Comparison of ENCODE assay signal across 9 cellular contexts in genomic region chr20:6828794-6829423, GRCh38.
DNase-seq lines count a peak whose midpoint lies in the region; ATAC-seq, FAIRE-seq and TF ChIP-seq lines count a peak whose summit lies in the region.
"Had no signal": no experiment of that assay in that cellular context is flagged by ENCODE, and none has a peak within 500 bp of the region (broad histone marks: within the 10 kb centered on the region; RNA-seq: fewer than 3 reads in every experiment).

No MANE protein-coding gene starts in this region.

- H3K27ac ChIP-seq in A549 = no peak overlapping the region
- H3K27ac ChIP-seq in RWPE2 (ENCODE audit: poor library complexity, severe bottlenecking) = no peak overlapping the region
- no peak overlapping the region for H3K27ac ChIP-seq in colonic mucosa
- H3K27ac ChIP-seq in left lung = no peak overlapping the region

- 0% methylated on average over 1 of the region's 1 CpG for WGBS in A549 (ENCODE audit: missing lambda C conversion rate)

- H3K9me3 ChIP-seq in A549 (no peaks in the 10 kb centered on the region), RWPE2 (ENCODE audit: severe bottlenecking) (no peaks in the 10 kb centered on the region), colonic mucosa (no peaks in the 10 kb centered on the region), left lung (no peaks in the 10 kb centered on the region)

- peak; percentile 87 to 95 for ATAC-seq in A549
- ATAC-seq in RWPE2 (ENCODE audit: low read depth) = peak; percentile 95
- peak; percentile 99 for ATAC-seq in left lung
- ATAC-seq: naive thymus-derived CD8-positive, alpha-beta T cell had no signal

- TF ChIP-seq CTCF in A549 (IDR thresholded peaks at IDR 0.05) (peak; percentile 63), GM12874 (IDR thresholded peaks at IDR 0.05; ENCODE audit: insufficient read depth, low read depth, low read length) (peak; percentile 61), HFFc6 (IDR thresholded peaks at IDR 0.05) (peak; percentile 80), RWPE2 (IDR thresholded peaks at IDR 0.05; ENCODE audit: poor library complexity, severe bottlenecking) (peak; percentile 93), colonic mucosa (IDR thresholded peaks at IDR 0.05) (peak; percentile 56), left lung (IDR thresholded peaks at IDR 0.05) (peak; percentile 54 to 72)

- no peaks in the 10 kb centered on the region for H3K4me1 Mint-ChIP-seq in HFFc6 (ENCODE audit: low read depth)
- H3K4me1 Mint-ChIP-seq: naive thymus-derived CD8-positive, alpha-beta T cell had no signal

- no peaks in the 10 kb centered on the region for H3K27me3 Mint-ChIP-seq in HFFc6 (ENCODE audit: insufficient read depth)

- H3K4me3 Mint-ChIP-seq in HFFc6 = no peak overlapping the region
- H3K4me3 Mint-ChIP-seq: naive thymus-derived CD8-positive, alpha-beta T cell had no signal

- no peaks in the 10 kb centered on the region for H3K27me3 ChIP-seq in RWPE2 (ENCODE audit: insufficient read depth, poor library complexity, severe bottlenecking)
- no peaks in the 10 kb centered on the region for H3K27me3 ChIP-seq in colonic mucosa
- H3K27me3 ChIP-seq in left lung = no peaks in the 10 kb centered on the region

- POLR2A ChIA-PET in A549 (lab: Yijun Ruan, JAX) = no interaction called here

- H3K4me2 ChIP-seq in A549 = no peak overlapping the region

- H3K4me3 ChIP-seq in A549 (no peak overlapping the region), RWPE2 (ENCODE audit: severe bottlenecking) (no peak overlapping the region), colonic mucosa (no peak overlapping the region), left lung (no peak overlapping the region)

- H3K9ac ChIP-seq in colonic mucosa (ENCODE audit: low read depth in 2 of 2, low read length in 2 of 2) = no peak overlapping the region

- H3K9me3 Mint-ChIP-seq in HFFc6 = peaks cover 10% of the 10 kb centered on the region; the same call in 1 of the 2 replicates

- no peak overlapping the region for H3K27ac Mint-ChIP-seq in HFFc6
- H3K27ac Mint-ChIP-seq: naive thymus-derived CD8-positive, alpha-beta T cell had no signal

- no peaks in the 10 kb centered on the region for H3K36me3 Mint-ChIP-seq in HFFc6 (ENCODE audit: low read depth)
- H3K36me3 Mint-ChIP-seq: naive thymus-derived CD8-positive, alpha-beta T cell had no signal

- no peak for TF ChIP-seq EP300 in A549 (IDR thresholded peaks at IDR 0.05)

- DNase-seq in A549 (ENCODE audit: low read depth in 1 of 2, low spot score in 1 of 2) (peak; percentile 43 to 63), HFFc6 (peak; percentile 15), LoVo (ENCODE audit: low spot score) (peak; percentile 60), RWPE2 (ENCODE audit: low spot score) (no peak), colonic mucosa (peak; percentile 73), left lung (peak in 1 of 2 donors; percentile 43)
- peak; percentile 4 to 17 for DNase-seq in stimulated activated CD8-positive, alpha-beta memory T cell treated with anti-CD3 and anti-CD28 coated beads, Interleukin-2, amount 100 ng/mL, for 48 hours (ENCODE audit: low read depth in 2 of 2)

- intact Hi-C loops in colonic mucosa (cut with DNase I) = loop anchor here (5.0 to 10.0 kb wide), 4 partner anchors 197 to 684 kb away; no protein-coding TSS in a partner anchor
- intact Hi-C loops in left lung (cut with DNase I) = no loop called here

- TF ChIP-seq RAD21 in A549 (conservative IDR thresholded peaks at IDR 0.05 in 1 of 2, IDR thresholded peaks at IDR 0.05 in 1 of 2) = peak; percentile 51 to 56; a peak in 4 of 5 replicates

- CTCF ChIA-PET in A549 (lab: Yijun Ruan, JAX) = interaction anchor here (0.6 to 1.9 kb wide), 11 partner anchors 9 to 1894 kb away, joined by 3 to 7 read pairs (median 3); no protein-coding TSS in a partner anchor

- no peaks in the 10 kb centered on the region for H3K36me3 ChIP-seq in RWPE2 (ENCODE audit: low read depth)
- no peaks in the 10 kb centered on the region for H3K36me3 ChIP-seq in colonic mucosa
- no peaks in the 10 kb centered on the region for H3K36me3 ChIP-seq in left lung

- no peak for TF ChIP-seq POLR2A in A549 (IDR thresholded peaks at IDR 0.05; ENCODE audit: low read length)

- no peaks in the 10 kb centered on the region for H3K4me1 ChIP-seq in A549
- H3K4me1 ChIP-seq in RWPE2 (ENCODE audit: insufficient read depth, poor library complexity, severe bottlenecking) = no peaks in the 10 kb centered on the region
- H3K4me1 ChIP-seq in colonic mucosa = no peaks in the 10 kb centered on the region
- no peaks in the 10 kb centered on the region for H3K4me1 ChIP-seq in left lung

- peak; percentile 13 for FAIRE-seq in A549 (lab: Jason Lieb, UNC)

TF ChIP-seq in A549, 52 proteins besides CTCF, POLR2A, EP300 and RAD21:
- peak; percentile 68 for TF ChIP-seq SMC3 (IDR thresholded peaks at IDR 0.05)
- TF ChIP-seq SREBF2 (IDR thresholded peaks at IDR 0.05) = no peak
TF ChIP-seq in A549: peak in this region for 1.
